Comparison of ENCODE assay signal across 27 cellular contexts in genomic region chr7:133586253-133586652, GRCh38.
"Had no signal": no experiment of that assay in that cellular context is flagged by ENCODE, and none has a peak within 500 bp of the region (broad histone marks: within the 10 kb centered on the region; RNA-seq: fewer than 3 reads in every experiment).

No MANE protein-coding gene starts in this region.

- DNase-seq: activated B cell treated with CpG ODN at 0.5 μM for 24 hours; activated CD4-positive, alpha-beta memory T cell treated with anti-CD3 and anti-CD28 coated beads, Interleukin-2, amount 10 ng/mL, durations not matched to agents 7 days and 5 days; activated CD4-positive, alpha-beta T cell treated with anti-CD3 and anti-CD28 coated beads for 4 hours; activated CD4-positive, alpha-beta T cell treated with anti-CD3 and anti-CD28 coated beads, Interleukin-2, amount 10 ng/mL, durations not matched to agents 24 days and 14 days; activated CD4-positive, alpha-beta T cell treated with anti-CD3 and anti-CD28 coated beads, Interleukin-2, amount 50 U/mL, for 48 hours; activated CD4-positive, CD25-positive, alpha-beta regulatory T cell treated with anti-CD3 and anti-CD28 coated beads, Interleukin-2, amount 50 U/mL, for 72 hours; activated CD8-positive, alpha-beta memory T cell treated with anti-CD3 and anti-CD28 coated beads for 24 hours; activated CD8-positive, alpha-beta memory T cell treated with anti-CD3 and anti-CD28 coated beads, Interleukin-2, amount 10 ng/mL, durations not matched to agents 7 days and 5 days; activated CD8-positive, alpha-beta memory T cell treated with anti-CD3 and anti-CD28 coated beads, Interleukin-2, amount 50 U/mL, for 48 hours; activated CD8-positive, alpha-beta T cell treated with anti-CD3 and anti-CD28 coated beads, Interleukin-2, amount 10 ng/mL, durations not matched to agents 7 days and 5 days; activated effector memory CD4-positive, alpha-beta T cell treated with Interleukin-2 at 50 U/mL for 16 hours; activated gamma-delta T cell; activated naive CD4-positive, alpha-beta T cell treated with anti-CD3 and anti-CD28 coated beads, Interleukin-2, amount 10 ng/mL, durations not matched to agents 7 days and 5 days; activated naive CD4-positive, alpha-beta T cell treated with Interleukin-2 at 50 U/mL for 16 hours; activated naive CD8-positive, alpha-beta T cell treated with anti-CD3 and anti-CD28 coated beads, Interleukin-2, amount 10 ng/mL, durations not matched to agents 7 days and 5 days; activated naive CD8-positive, alpha-beta T cell treated with anti-CD3 and anti-CD28 coated beads, Interleukin-2, amount 50 U/mL, for 24 hours; activated T-cell treated with anti-CD3 and anti-CD28 coated beads, Interleukin-2, amount 50 U/mL, for 24 hours; activated T-cell treated with anti-CD3 and anti-CD28 coated beads, Interleukin-2, amount 50 U/mL, for 48 hours; amygdala; anterior cingulate cortex; caudate nucleus; cerebellar nuclear complex; T-helper 2 cell; T-helper 9 cell had no signal

- H3K4me1 ChIP-seq: ascending aorta had no signal

- H3K27me3 ChIP-seq: ascending aorta, cardiac muscle cell had no signal

- H3K9me3 ChIP-seq: ascending aorta had no signal

- ATAC-seq: activated CD8-positive, alpha-beta memory T cell treated with anti-CD3 and anti-CD28 coated beads, Interleukin-2, amount 10 ng/mL, durations not matched to agents 7 days and 5 days; activated CD8-positive, alpha-beta T cell treated with anti-CD3 and anti-CD28 coated beads, Interleukin-2, amount 10 ng/mL, durations not matched to agents 7 days and 5 days; activated naive CD8-positive, alpha-beta T cell treated with anti-CD3 and anti-CD28 coated beads, Interleukin-2, amount 50 U/mL, for 24 hours had no signal

- H3K36me3 ChIP-seq: ascending aorta, cardiac muscle cell had no signal

- H3K4me3 ChIP-seq: ascending aorta, cardiac muscle cell had no signal

- H3K27ac ChIP-seq: ascending aorta, cardiac muscle cell, VCaP had no signal
